In the genomic region with DNA sequence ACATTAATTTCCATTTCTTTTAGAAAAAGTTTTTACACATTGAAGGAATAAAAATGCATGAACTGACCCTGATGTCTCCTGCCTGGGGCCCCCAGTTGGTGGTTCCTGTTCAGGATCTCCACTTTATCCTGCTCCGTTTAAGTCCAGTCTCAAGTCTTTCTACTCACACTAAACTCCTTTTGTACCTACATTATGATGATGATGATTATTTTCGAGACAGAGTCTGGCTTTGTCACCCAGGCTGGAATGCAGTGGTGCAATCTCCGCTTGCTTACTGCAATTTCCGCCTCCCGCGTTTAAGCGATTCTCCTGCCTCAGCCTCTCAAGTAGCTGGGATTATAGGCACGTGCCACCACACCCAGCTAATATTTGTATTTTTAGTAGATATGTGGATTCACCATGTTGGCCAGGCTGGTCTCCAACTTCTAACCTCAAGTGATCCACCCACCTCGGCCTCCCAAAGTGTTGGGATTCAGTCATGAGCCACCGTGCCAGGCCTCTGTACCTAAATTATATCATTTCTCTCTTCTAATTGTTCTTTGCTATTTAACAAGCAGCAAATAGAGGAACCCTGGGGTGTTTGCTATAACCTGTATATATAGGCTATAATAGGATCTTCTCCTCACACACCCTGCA, we compare ENCODE assay signal across 1 cellular context.
TF ChIP-seq lines count a peak whose summit lies in the region.

No MANE protein-coding gene starts in this region.

TF ChIP-seq in HepG2, 621 proteins besides CTCF, POLR2A, EP300 and RAD21 (continued from another document and continues in another):
- TF ChIP-seq, protein P1, sequence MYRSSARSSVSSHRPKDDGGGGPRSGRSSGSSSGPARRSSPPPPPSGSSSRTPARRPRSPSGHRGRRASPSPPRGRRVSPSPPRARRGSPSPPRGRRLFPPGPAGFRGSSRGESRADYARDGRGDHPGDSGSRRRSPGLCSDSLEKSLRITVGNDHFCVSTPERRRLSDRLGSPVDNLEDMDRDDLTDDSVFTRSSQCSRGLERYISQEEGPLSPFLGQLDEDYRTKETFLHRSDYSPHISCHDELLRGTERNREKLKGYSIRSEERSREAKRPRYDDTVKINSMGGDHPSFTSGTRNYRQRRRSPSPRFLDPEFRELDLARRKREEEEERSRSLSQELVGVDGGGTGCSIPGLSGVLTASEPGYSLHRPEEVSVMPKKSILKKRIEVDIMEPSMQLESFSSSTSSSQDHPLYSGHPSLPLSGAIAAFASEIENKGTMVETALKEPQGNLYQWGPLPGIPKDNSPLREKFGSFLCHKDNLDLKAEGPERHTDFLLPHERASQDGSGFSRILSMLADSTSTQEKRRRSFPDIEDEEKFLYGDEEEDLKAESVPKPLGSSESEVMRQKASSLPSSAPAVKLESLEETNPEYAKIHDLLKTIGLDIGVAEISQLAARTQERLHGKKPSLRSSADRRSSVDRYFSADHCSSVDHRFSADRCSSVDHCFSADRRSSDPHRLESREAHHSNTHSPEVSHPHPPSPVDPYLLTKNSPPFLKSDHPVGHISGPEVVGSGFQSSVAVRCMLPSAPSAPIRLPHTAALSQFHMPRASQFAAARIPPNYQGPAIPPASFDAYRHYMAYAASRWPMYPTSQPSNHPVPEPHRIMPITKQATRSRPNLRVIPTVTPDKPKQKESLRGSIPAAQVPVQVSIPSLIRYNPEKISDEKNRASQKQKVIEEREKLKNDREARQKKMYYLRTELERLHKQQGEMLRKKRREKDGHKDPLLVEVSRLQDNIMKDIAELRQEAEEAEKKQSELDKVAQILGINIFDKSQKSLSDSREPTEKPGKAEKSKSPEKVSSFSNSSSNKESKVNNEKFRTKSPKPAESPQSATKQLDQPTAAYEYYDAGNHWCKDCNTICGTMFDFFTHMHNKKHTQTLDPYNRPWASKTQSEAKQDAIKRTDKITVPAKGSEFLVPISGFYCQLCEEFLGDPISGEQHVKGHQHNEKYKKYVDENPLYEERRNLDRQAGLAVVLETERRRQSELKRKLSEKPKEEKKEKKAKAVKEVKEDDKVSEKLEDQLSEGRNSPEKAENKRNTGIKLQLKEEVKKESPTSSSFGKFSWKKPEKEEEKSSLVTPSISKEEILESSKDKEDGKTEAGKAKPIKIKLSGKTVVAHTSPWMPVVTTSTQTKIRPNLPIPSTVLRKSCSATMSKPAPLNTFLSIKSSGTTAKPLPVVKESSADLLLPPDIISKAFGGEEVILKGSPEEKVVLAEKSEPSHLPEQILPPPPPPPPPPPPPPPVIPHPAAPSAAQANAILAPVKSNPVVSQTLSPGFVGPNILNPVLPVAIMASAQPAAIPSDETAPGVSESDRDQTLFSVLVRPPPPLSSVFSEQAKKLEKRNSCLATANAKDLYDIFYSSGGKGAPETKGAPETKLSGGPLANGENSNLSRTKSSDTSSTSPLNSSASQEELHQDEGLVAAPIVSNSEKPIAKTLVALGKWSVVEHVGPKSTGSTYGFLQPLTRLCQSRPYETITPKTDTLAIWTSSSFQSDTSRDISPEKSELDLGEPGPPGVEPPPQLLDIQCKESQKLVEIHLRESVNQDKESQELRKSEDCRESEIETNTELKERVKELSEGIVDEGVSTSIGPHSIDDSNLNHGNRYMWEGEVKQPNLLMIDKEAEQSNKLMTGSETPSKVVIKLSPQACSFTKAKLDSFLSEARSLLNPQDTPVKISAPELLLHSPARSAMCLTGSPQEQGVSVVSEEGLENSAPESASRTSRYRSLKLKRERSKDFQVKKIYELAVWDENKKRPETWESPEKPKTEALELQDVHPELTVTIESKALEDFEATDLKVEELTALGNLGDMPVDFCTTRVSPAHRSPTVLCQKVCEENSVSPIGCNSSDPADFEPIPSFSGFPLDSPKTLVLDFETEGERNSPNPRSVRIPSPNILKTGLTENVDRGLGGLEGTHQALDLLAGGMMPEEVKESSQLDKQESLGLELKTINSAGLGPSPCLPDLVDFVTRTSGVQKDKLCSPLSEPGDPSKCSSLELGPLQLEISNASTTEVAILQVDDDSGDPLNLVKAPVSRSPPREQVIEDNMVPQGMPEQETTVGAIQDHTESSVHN (CRISPR knock-in tag; IDR thresholded peaks at IDR 0.05): 0 out of 2 replicates have a peak, but pooled peaks have one; percentile 63
- TF ChIP-seq MAF1 (CRISPR knock-in tag; IDR thresholded peaks at IDR 0.05; ENCODE audit: borderline replicate concordance): no peak
- no peak for TF ChIP-seq RARG (CRISPR knock-in tag; IDR thresholded peaks at IDR 0.05; ENCODE audit: low read depth)
- no peak for TF ChIP-seq MEIS1 (CRISPR knock-in tag; IDR thresholded peaks at IDR 0.05; ENCODE audit: borderline replicate concordance)
- peak; percentile 26; the same call in 1 of the 2 replicates for TF ChIP-seq ZBTB7B (CRISPR knock-in tag; IDR thresholded peaks at IDR 0.05)
- no peak for TF ChIP-seq ZNF713 (CRISPR knock-in tag; IDR thresholded peaks at IDR 0.05)
- TF ChIP-seq ZNF101 (CRISPR knock-in tag; IDR thresholded peaks at IDR 0.05; ENCODE audit: borderline replicate concordance, low read depth): no peak
- peak; percentile 30; the same call in 1 of the 2 replicates for TF ChIP-seq SMC3 (IDR thresholded peaks at IDR 0.05; ENCODE audit: low read length)
- TF ChIP-seq HOXA7 (CRISPR knock-in tag; IDR thresholded peaks at IDR 0.05): no peak
- TF ChIP-seq ARHGAP35 (CRISPR knock-in tag; IDR thresholded peaks at IDR 0.05; ENCODE audit: borderline replicate concordance): peak; percentile 55; the same call in 1 of the 2 replicates
- peak; percentile 99 for TF ChIP-seq CEBPG (CRISPR knock-in tag; IDR thresholded peaks at IDR 0.05)
- no peak for TF ChIP-seq RFX5 (IDR thresholded peaks at IDR 0.05; ENCODE audit: low read depth, low read length)
- TF ChIP-seq, protein P2, sequence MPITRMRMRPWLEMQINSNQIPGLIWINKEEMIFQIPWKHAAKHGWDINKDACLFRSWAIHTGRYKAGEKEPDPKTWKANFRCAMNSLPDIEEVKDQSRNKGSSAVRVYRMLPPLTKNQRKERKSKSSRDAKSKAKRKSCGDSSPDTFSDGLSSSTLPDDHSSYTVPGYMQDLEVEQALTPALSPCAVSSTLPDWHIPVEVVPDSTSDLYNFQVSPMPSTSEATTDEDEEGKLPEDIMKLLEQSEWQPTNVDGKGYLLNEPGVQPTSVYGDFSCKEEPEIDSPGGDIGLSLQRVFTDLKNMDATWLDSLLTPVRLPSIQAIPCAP (CRISPR knock-in tag; IDR thresholded peaks at IDR 0.05; ENCODE audit: low read depth): no peak
- no peak for TF ChIP-seq ZNF343 (CRISPR knock-in tag; IDR thresholded peaks at IDR 0.05)
- no peak for TF ChIP-seq ZNF879 (CRISPR knock-in tag; IDR thresholded peaks at IDR 0.05)
- no peak for TF ChIP-seq ZNF761 (CRISPR knock-in tag; conservative IDR thresholded peaks at IDR 0.05)
- TF ChIP-seq, protein P3, sequence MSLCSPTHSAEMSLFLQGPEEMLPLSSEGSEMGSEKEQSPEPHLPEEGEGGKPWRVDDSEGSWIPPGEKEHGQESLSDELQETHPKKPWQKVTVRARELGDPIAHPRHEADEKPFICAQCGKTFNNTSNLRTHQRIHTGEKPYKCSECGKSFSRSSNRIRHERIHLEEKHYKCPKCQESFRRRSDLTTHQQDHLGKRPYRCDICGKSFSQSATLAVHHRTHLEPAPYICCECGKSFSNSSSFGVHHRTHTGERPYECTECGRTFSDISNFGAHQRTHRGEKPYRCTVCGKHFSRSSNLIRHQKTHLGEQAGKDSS (CRISPR knock-in tag; IDR thresholded peaks at IDR 0.05; ENCODE audit: borderline replicate concordance, low read depth): peak; percentile 31; the same call in 1 of the 2 replicates
- TF ChIP-seq ATM (IDR thresholded peaks at IDR 0.05; ENCODE audit: borderline replicate concordance): no peak
- TF ChIP-seq, protein P4, sequence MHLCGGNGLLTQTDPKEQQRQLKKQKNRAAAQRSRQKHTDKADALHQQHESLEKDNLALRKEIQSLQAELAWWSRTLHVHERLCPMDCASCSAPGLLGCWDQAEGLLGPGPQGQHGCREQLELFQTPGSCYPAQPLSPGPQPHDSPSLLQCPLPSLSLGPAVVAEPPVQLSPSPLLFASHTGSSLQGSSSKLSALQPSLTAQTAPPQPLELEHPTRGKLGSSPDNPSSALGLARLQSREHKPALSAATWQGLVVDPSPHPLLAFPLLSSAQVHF (CRISPR knock-in tag; IDR thresholded peaks at IDR 0.05): no peak
- no peak for TF ChIP-seq HCFC1 (IDR thresholded peaks at IDR 0.05; ENCODE audit: low read depth, low read length)
- TF ChIP-seq, protein P5, sequence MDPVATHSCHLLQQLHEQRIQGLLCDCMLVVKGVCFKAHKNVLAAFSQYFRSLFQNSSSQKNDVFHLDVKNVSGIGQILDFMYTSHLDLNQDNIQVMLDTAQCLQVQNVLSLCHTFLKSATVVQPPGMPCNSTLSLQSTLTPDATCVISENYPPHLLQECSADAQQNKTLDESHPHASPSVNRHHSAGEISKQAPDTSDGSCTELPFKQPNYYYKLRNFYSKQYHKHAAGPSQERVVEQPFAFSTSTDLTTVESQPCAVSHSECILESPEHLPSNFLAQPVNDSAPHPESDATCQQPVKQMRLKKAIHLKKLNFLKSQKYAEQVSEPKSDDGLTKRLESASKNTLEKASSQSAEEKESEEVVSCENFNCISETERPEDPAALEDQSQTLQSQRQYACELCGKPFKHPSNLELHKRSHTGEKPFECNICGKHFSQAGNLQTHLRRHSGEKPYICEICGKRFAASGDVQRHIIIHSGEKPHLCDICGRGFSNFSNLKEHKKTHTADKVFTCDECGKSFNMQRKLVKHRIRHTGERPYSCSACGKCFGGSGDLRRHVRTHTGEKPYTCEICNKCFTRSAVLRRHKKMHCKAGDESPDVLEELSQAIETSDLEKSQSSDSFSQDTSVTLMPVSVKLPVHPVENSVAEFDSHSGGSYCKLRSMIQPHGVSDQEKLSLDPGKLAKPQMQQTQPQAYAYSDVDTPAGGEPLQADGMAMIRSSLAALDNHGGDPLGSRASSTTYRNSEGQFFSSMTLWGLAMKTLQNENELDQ (CRISPR knock-in tag; IDR thresholded peaks at IDR 0.05; ENCODE audit: borderline replicate concordance): peak; percentile 73; the same call in 1 of the 2 replicates
- TF ChIP-seq MAFF (IDR thresholded peaks at IDR 0.05; ENCODE audit: low read depth, low read length): peak; percentile 45; the same call in 1 of the 2 replicates
- TF ChIP-seq SMARCE1 (IDR thresholded peaks at IDR 0.05; ENCODE audit: borderline replicate concordance): no peak
- TF ChIP-seq SOX6 (IDR thresholded peaks at IDR 0.05): no peak
- peak; percentile 96 for TF ChIP-seq SOX6 (CRISPR knock-in tag; IDR thresholded peaks at IDR 0.05)
- no peak for TF ChIP-seq ZSCAN25 (CRISPR knock-in tag; IDR thresholded peaks at IDR 0.05)
- TF ChIP-seq SNAPC2 (CRISPR knock-in tag; IDR thresholded peaks at IDR 0.05): peak; percentile 94; the same call in 1 of the 2 replicates
- TF ChIP-seq NFKB2 (CRISPR knock-in tag; IDR thresholded peaks at IDR 0.05; ENCODE audit: borderline replicate concordance): no peak
- no peak for TF ChIP-seq PHF5A (CRISPR knock-in tag; IDR thresholded peaks at IDR 0.05; ENCODE audit: low read depth, unreplicated experiment)
- TF ChIP-seq ELF4 (CRISPR knock-in tag; IDR thresholded peaks at IDR 0.05; ENCODE audit: borderline replicate concordance): peak; percentile 43; the same call in 1 of the 2 replicates
- TF ChIP-seq NRL (CRISPR knock-in tag; IDR thresholded peaks at IDR 0.05; ENCODE audit: borderline replicate concordance): no peak
- no peak for TF ChIP-seq ZNF607 (CRISPR knock-in tag; IDR thresholded peaks at IDR 0.05; ENCODE audit: borderline replicate concordance)
- TF ChIP-seq, protein P6, sequence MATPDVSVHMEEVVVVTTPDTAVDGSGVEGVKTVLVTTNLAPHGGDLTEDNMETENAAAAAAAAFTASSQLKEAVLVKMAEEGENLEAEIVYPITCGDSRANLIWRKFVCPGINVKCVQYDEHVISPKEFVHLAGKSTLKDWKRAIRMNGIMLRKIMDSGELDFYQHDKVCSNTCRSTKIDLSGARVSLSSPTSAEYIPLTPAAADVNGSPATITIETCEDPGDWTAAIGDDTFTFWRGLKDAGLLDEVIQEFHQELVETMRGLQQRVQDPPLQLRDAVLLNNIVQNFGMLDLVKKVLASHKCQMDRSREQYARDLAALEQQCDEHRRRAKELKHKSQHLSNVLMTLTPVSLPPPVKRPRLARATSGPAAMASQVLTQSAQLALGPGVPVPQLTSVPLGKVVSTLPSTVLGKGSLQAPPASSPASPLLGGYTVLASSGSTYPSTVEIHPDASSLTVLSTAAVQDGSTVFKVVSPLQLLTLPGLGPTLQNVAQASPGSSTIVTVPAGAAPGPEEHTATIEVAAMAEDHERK (CRISPR knock-in tag; IDR thresholded peaks at IDR 0.05; ENCODE audit: low read depth): peak; percentile 48
- TF ChIP-seq, protein P7, sequence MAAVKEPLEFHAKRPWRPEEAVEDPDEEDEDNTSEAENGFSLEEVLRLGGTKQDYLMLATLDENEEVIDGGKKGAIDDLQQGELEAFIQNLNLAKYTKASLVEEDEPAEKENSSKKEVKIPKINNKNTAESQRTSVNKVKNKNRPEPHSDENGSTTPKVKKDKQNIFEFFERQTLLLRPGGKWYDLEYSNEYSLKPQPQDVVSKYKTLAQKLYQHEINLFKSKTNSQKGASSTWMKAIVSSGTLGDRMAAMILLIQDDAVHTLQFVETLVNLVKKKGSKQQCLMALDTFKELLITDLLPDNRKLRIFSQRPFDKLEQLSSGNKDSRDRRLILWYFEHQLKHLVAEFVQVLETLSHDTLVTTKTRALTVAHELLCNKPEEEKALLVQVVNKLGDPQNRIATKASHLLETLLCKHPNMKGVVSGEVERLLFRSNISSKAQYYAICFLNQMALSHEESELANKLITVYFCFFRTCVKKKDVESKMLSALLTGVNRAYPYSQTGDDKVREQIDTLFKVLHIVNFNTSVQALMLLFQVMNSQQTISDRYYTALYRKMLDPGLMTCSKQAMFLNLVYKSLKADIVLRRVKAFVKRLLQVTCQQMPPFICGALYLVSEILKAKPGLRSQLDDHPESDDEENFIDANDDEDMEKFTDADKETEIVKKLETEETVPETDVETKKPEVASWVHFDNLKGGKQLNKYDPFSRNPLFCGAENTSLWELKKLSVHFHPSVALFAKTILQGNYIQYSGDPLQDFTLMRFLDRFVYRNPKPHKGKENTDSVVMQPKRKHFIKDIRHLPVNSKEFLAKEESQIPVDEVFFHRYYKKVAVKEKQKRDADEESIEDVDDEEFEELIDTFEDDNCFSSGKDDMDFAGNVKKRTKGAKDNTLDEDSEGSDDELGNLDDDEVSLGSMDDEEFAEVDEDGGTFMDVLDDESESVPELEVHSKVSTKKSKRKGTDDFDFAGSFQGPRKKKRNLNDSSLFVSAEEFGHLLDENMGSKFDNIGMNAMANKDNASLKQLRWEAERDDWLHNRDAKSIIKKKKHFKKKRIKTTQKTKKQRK (IDR thresholded peaks at IDR 0.05; ENCODE audit: low read length): no peak
- TF ChIP-seq ZNF775 (CRISPR knock-in tag; IDR thresholded peaks at IDR 0.05; ENCODE audit: borderline replicate concordance): no peak
- TF ChIP-seq EEA1 (CRISPR knock-in tag; IDR thresholded peaks at IDR 0.05; ENCODE audit: borderline replicate concordance): no peak
- TF ChIP-seq ZFYVE20 (CRISPR knock-in tag; IDR thresholded peaks at IDR 0.05; ENCODE audit: borderline replicate concordance, low read depth): no peak
- TF ChIP-seq, protein P8, sequence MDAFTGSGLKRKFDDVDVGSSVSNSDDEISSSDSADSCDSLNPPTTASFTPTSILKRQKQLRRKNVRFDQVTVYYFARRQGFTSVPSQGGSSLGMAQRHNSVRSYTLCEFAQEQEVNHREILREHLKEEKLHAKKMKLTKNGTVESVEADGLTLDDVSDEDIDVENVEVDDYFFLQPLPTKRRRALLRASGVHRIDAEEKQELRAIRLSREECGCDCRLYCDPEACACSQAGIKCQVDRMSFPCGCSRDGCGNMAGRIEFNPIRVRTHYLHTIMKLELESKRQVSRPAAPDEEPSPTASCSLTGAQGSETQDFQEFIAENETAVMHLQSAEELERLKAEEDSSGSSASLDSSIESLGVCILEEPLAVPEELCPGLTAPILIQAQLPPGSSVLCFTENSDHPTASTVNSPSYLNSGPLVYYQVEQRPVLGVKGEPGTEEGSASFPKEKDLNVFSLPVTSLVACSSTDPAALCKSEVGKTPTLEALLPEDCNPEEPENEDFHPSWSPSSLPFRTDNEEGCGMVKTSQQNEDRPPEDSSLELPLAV (CRISPR knock-in tag; conservative IDR thresholded peaks at IDR 0.05; ENCODE audit: low read depth): no peak
